20 cellular contexts compared by ENCODE assay signal in genomic region chr4:102318526-102318925, GRCh38. TPM values are rescaled to one million over a fixed set of nuclear protein-coding genes. Genes with fewer than 3 reads are reported as not detected.
DNase-seq lines count a peak whose midpoint lies in the region; ATAC-seq and TF ChIP-seq lines count a peak whose summit lies in the region.
"Had no signal": no experiment of that assay in that cellular context is flagged by ENCODE, and none has a peak within 500 bp of the region (broad histone marks: within the 10 kb centered on the region; RNA-seq: fewer than 3 reads in every experiment).

No MANE protein-coding gene starts in this region.

- CTCF ChIA-PET in PC-3 (lab: Charles Lee): no interaction called here

- H2AFZ ChIP-seq in PC-3 (ENCODE audit: low read length) (no peak overlapping the region), hepatocyte (no peak overlapping the region)

- POLR2A ChIA-PET in PC-3 (lab: Charles Lee; ENCODE audit: unreplicated experiment): no interaction called here

- H3K27ac ChIP-seq in PC-3 (ENCODE audit: low read length): peak overlapping the region; percentile 28; the same call in 1 of the 2 replicates
- peak overlapping the region; percentile 3 for H3K27ac ChIP-seq in hepatocyte
- no peak overlapping the region for H3K27ac ChIP-seq in thyroid gland
- H3K27ac ChIP-seq: ascending aorta, dorsolateral prefrontal cortex, heart right ventricle, KMS-11, ovary, WERI-Rb-1 had no signal

- no peaks in the 10 kb centered on the region for H3K9me3 ChIP-seq in PC-3 (ENCODE audit: low read length)
- H3K9me3 ChIP-seq in hepatocyte (ENCODE audit: low read depth): no peaks in the 10 kb centered on the region
- H3K9me3 ChIP-seq in thyroid gland: no peaks in the 10 kb centered on the region
- H3K9me3 ChIP-seq: ascending aorta, ovary had no signal

- 78% methylated on average over 5 of the region's 5 CpGs for WGBS in hepatocyte (ENCODE audit: low lambda C conversion rate, missing lambda C conversion rate)
- WGBS in thyroid gland, 2 donors: 48 to 55% methylated on average over 5 of the region's 5 CpGs

- H3K27me3 ChIP-seq in PC-3 (ENCODE audit: low read length) (no peaks in the 10 kb centered on the region), hepatocyte (no peaks in the 10 kb centered on the region), thyroid gland (no peaks in the 10 kb centered on the region)
- H3K27me3 ChIP-seq: ascending aorta, dorsolateral prefrontal cortex, heart right ventricle, ovary had no signal

- ATAC-seq in PC-3: no peak
- no peak for ATAC-seq in left ventricle myocardium superior
- ATAC-seq: activated T-helper 17 cell treated with anti-CD3 and anti-CD28 coated beads, Interleukin-2, amount 50 U/mL, for 72 hours; heart right ventricle; naive thymus-derived CD8-positive, alpha-beta T cell had no signal

- H4K20me1 ChIP-seq in PC-3 (ENCODE audit: low read length) (no peaks in the 10 kb centered on the region), hepatocyte (ENCODE audit: insufficient read depth, poor library complexity, severe bottlenecking) (no peaks in the 10 kb centered on the region)

- H3K4me2 ChIP-seq in PC-3 (ENCODE audit: low read length) (peak overlapping the region; percentile 5; the same call in 1 of the 2 replicates), hepatocyte (no peak overlapping the region)
- H3K4me2 ChIP-seq: KMS-11 had no signal

- no peaks in the 10 kb centered on the region for H3K36me3 ChIP-seq in PC-3 (ENCODE audit: low read depth, low read length)
- no peaks in the 10 kb centered on the region for H3K36me3 ChIP-seq in hepatocyte (replicated peaks; ENCODE audit: insufficient read depth, low read depth)
- H3K36me3 ChIP-seq in thyroid gland: no peaks in the 10 kb centered on the region
- H3K36me3 ChIP-seq: ascending aorta, heart right ventricle, ovary, WERI-Rb-1 had no signal

- H3K4me3 ChIP-seq in PC-3 (ENCODE audit: low read length) (no peak overlapping the region), hepatocyte (no peak overlapping the region), thyroid gland (replicated peaks in 1 of 3) (no peak overlapping the region)
- H3K4me3 ChIP-seq: ascending aorta, dorsolateral prefrontal cortex, heart right ventricle, ovary had no signal

- no peaks in the 10 kb centered on the region for H3K9me2 ChIP-seq in PC-3 (replicated peaks; ENCODE audit: low read length)
- no peaks in the 10 kb centered on the region for H3K9me2 ChIP-seq in hepatocyte (replicated peaks; ENCODE audit: insufficient read depth)

- no peak for TF ChIP-seq POLR2A in thyroid gland (IDR thresholded peaks at IDR 0.05)

- no peak overlapping the region for H3K9ac ChIP-seq in PC-3 (ENCODE audit: low read length)
- H3K9ac ChIP-seq: KMS-11 had no signal

- H3F3A ChIP-seq in PC-3 (ENCODE audit: low read length, unreplicated experiment): no peaks in the 10 kb centered on the region

- no peaks in the 10 kb centered on the region for H3K79me2 ChIP-seq in PC-3 (ENCODE audit: low read length)
- H3K79me2 ChIP-seq in hepatocyte: no peaks in the 10 kb centered on the region

- DNase-seq in NCI-H2029 (lab: John Stamatoyannopoulos, UW): peak; percentile 58
- peak; percentile 26 for DNase-seq in PC-3
- DNase-seq in hepatocyte (ENCODE audit: low spot score): no peak
- DNase-seq in thyroid gland: peak; percentile 26 to 32
- no peak for DNase-seq in glomerular visceral epithelial cell (ENCODE audit: extremely low spot score)
- no peak for DNase-seq in activated CD4-positive, CD25-positive, alpha-beta regulatory T cell treated with anti-CD3 and anti-CD28 coated beads, Interleukin-2, amount 50 U/mL, for 72 hours
- DNase-seq in left ventricle myocardium superior: no peak
- DNase-seq: activated CD4-positive, alpha-beta T cell treated with anti-CD3 and anti-CD28 coated beads, Interleukin-2, amount 50 U/mL, for 4 hours; activated naive CD8-positive, alpha-beta T cell treated with anti-CD3 and anti-CD28 coated beads for 36 hours; dorsolateral prefrontal cortex; foreskin fibroblast; heart right ventricle; MV-4-11; naive thymus-derived CD8-positive, alpha-beta T cell; NCI-H82; ovary; WERI-Rb-1 had no signal

- H3K4me1 ChIP-seq in PC-3 (ENCODE audit: insufficient read depth, low read length): no peaks in the 10 kb centered on the region
- H3K4me1 ChIP-seq in hepatocyte (ENCODE audit: insufficient read depth): peaks cover 5% of the 10 kb centered on the region
- peaks cover 10 to 11% of the 10 kb centered on the region in 2 donors for H3K4me1 ChIP-seq in thyroid gland
- H3K4me1 ChIP-seq: ascending aorta had no signal

- no TSS peak for BruUV-seq in PC-3 (replicated peaks; lab: Mats Ljungman, UMichigan)

- intact Hi-C loops in PC-3 (cut with micrococcal nuclease): no loop called here
- intact Hi-C loops in thyroid gland (cut with DNase I): no loop called here
- intact Hi-C loops in left ventricle myocardium superior (cut with micrococcal nuclease): no loop called here

- TF ChIP-seq CTCF in PC-3 (conservative IDR thresholded peaks at IDR 0.05; ENCODE audit: low read depth, low read length): no peak
- TF ChIP-seq CTCF in hepatocyte (IDR thresholded peaks at IDR 0.05; ENCODE audit: poor library complexity): no peak
- no peak for TF ChIP-seq CTCF in thyroid gland (IDR thresholded peaks at IDR 0.05)

RNA-seq across cellular contexts. Expression of gene SLC39A8, which starts 26.8 kb away (rescaled TPM):
- total RNA-seq in PC-3 (2014; rRNA removed) (15.8 and 19.5 TPM in 2 replicates), hepatocyte (22.3 and 24.5 TPM in 2 replicates), thyroid gland (10 to 100 TPM; 19.4 to 26.7 (median 23.9) TPM), left ventricle myocardium superior (5.0 TPM)
- 15.9 and 16.1 TPM in 2 replicates for polyA plus RNA-seq in hepatocyte

Comparison
In these comparisons a context has a peak if more than half of its experiments do, and no peak if none do; other contexts are left out.
1. DNase-seq: peak in NCI-H2029 (single experiment), PC-3 (single experiment) and thyroid gland (2 of 2); none in hepatocyte (single experiment), glomerular visceral epithelial cell (single experiment), activated CD4-positive, CD25-positive, alpha-beta regulatory T cell treated with anti-CD3 and anti-CD28 coated beads, Interleukin-2, amount 50 U/mL, for 72 hours (single experiment) and left ventricle myocardium superior (single experiment).
2. H3K27ac ChIP-seq: peak in PC-3 (single experiment) and hepatocyte (single experiment); none in thyroid gland (0 of 3).